Comparison of ENCODE assay signal across 9 cellular contexts in genomic region chr2:54763636-54764291, GRCh38. TPM values are rescaled to one million over a fixed set of nuclear protein-coding genes. Genes with fewer than 3 reads are reported as not detected.
A peak's percentile ranks its signal among the peaks of the same experiment; 100 is the strongest.
DNase-seq lines count a peak whose midpoint lies in the region; ATAC-seq and TF ChIP-seq lines count a peak whose summit lies in the region.
"Had no signal": no experiment of that assay in that cellular context is flagged by ENCODE, and none has a peak within 500 bp of the region (broad histone marks: within the 10 kb centered on the region; RNA-seq: fewer than 3 reads in every experiment).

No MANE protein-coding gene starts in this region.

- no peaks in the 10 kb centered on the region for H3K27me3 ChIP-seq in A673 (replicated peaks; ENCODE audit: insufficient read depth, low read depth, low read length, poor library complexity)
- H3K27me3 ChIP-seq in OCI-LY1 (ENCODE audit: insufficient read depth, low read length) = no peaks in the 10 kb centered on the region

- H3K4me1 ChIP-seq in A673 (ENCODE audit: insufficient read depth, low read length, poor library complexity, severe bottlenecking) = no peaks in the 10 kb centered on the region
- H3K4me1 ChIP-seq in OCI-LY1 (ENCODE audit: insufficient read depth, low read length, severe bottlenecking) = peaks cover 49% of the 10 kb centered on the region

- peak; percentile 73 for TF ChIP-seq CTCF in A673 (conservative IDR thresholded peaks at IDR 0.05; ENCODE audit: low read depth, low read length)
- peak; percentile 42 for TF ChIP-seq CTCF in GM10266 (IDR thresholded peaks at IDR 0.05; ENCODE audit: control insufficient read depth, insufficient read depth, low read depth, missing control alignments)
- peak; percentile 76 for TF ChIP-seq CTCF in OCI-LY1 (IDR thresholded peaks at IDR 0.05; ENCODE audit: low read length)
- peak; percentile 50 for TF ChIP-seq CTCF in epithelial cell of proximal tubule (conservative IDR thresholded peaks at IDR 0.05; ENCODE audit: low read depth, low read length)

- peaks cover 11% of the 10 kb centered on the region for H3K79me2 ChIP-seq in OCI-LY1 (ENCODE audit: insufficient read depth, low read length)

- intact Hi-C loops in A673 (cut with micrococcal nuclease; ENCODE audit: unreplicated experiment) = loop anchor here (5.0 kb wide), 1 partner anchor 74 kb away; no protein-coding TSS in a partner anchor

- DNase-seq in A673 (ENCODE audit: low spot score) (peak; percentile 43), GM10266 (ENCODE audit: extremely low spot score) (peak; percentile 22), epithelial cell of proximal tubule (ENCODE audit: low read depth) (no peak), mesenteric fat pad (ENCODE audit: low spot score) (no peak)

- H3K36me3 ChIP-seq in A673 (ENCODE audit: insufficient read depth, low read length, poor library complexity, severe bottlenecking) (no peaks in the 10 kb centered on the region), OCI-LY1 (ENCODE audit: insufficient read depth, low read length) (no peaks in the 10 kb centered on the region)

- H3K9me3 ChIP-seq in A673 (ENCODE audit: low read depth, low read length, poor library complexity, severe bottlenecking) (no peaks in the 10 kb centered on the region), OCI-LY1 (ENCODE audit: low read length) (no peaks in the 10 kb centered on the region)

- no TSS peak for BruUV-seq in A673 (replicated peaks; lab: Mats Ljungman, UMichigan)

- H3K4me3 ChIP-seq in A673 (ENCODE audit: low read depth, low read length, poor library complexity, severe bottlenecking) (no peak overlapping the region), OCI-LY1 (ENCODE audit: low read depth, low read length, poor library complexity, severe bottlenecking) (no peak overlapping the region), epithelial cell of proximal tubule (ENCODE audit: low read depth, low read length) (no peak overlapping the region)

- POLR2A ChIA-PET in A673 (lab: Charles Lee; ENCODE audit: low non-redundant PET) = no interaction called here

- no peak overlapping the region for H3K9ac ChIP-seq in OCI-LY1 (ENCODE audit: low read length)

- ATAC-seq in HG02763 (IDR thresholded peaks at IDR 0.05; ENCODE audit: unreplicated experiment) (no peak), HG03439 (IDR thresholded peaks at IDR 0.05; ENCODE audit: unreplicated experiment) (no peak), HG02884 (IDR thresholded peaks at IDR 0.05; ENCODE audit: unreplicated experiment) (no peak)
- ATAC-seq: right cardiac atrium had no signal

- CTCF ChIA-PET in A673 (lab: Charles Lee) = no interaction called here

- no peaks in the 10 kb centered on the region for H4K20me1 ChIP-seq in OCI-LY1 (ENCODE audit: insufficient read depth, low read length)

- no peaks in the 10 kb centered on the region; the same call in 1 of the 2 replicates for H3F3A ChIP-seq in OCI-LY1 (ENCODE audit: insufficient read depth, low read length)

- no peaks in the 10 kb centered on the region for H3K9me2 ChIP-seq in OCI-LY1 (ENCODE audit: low read depth, low read length)

- no peak overlapping the region for H2AFZ ChIP-seq in OCI-LY1 (ENCODE audit: low read length)

- H3K4me2 ChIP-seq in OCI-LY1 (ENCODE audit: low read length) = no peak overlapping the region

- no peak overlapping the region for H3K27ac ChIP-seq in A673 (ENCODE audit: low read depth, low read length, poor library complexity, severe bottlenecking)
- H3K27ac ChIP-seq in OCI-LY1 (ENCODE audit: low read depth, low read length, poor library complexity, severe bottlenecking) = no peak overlapping the region

RNA-seq across cellular contexts. Expression of gene EML6, which starts 40.3 kb away (rescaled TPM):
- 1.7 and 1.9 TPM in 2 replicates for total RNA-seq in A673 (2021)
- 0.22 and 3.7 TPM in 2 replicates for total RNA-seq in epithelial cell of proximal tubule
- 2.4 TPM for total RNA-seq in mesenteric fat pad

Comparison
In these comparisons a context has a peak if more than half of its experiments do, and no peak if none do; other contexts are left out.
1. DNase-seq: peak in A673 (single experiment) and GM10266 (single experiment); none in epithelial cell of proximal tubule (single experiment) and mesenteric fat pad (single experiment).
2. Peak in every context shown above with its lines, with median percentiles within 50 percentile points of each other: CTCF ChIP-seq.